12 cellular contexts compared by ENCODE assay signal in genomic region chr19:6417713-6418561, GRCh38. TPM values are rescaled to one million over a fixed set of nuclear protein-coding genes. Genes with fewer than 3 reads are reported as not detected.
DNase-seq lines count a peak whose midpoint lies in the region; ATAC-seq and TF ChIP-seq lines count a peak whose summit lies in the region.
"Had no signal": no experiment of that assay in that cellular context is flagged by ENCODE, and none has a peak within 500 bp of the region (broad histone marks: within the 10 kb centered on the region; RNA-seq: fewer than 3 reads in every experiment).

No MANE protein-coding gene starts in this region.

- no peak overlapping the region for H3K4me3 ChIP-seq in breast epithelium
- no peak overlapping the region for H3K4me3 ChIP-seq in brain microvascular endothelial cell (ENCODE audit: low read depth, low read length)
- no peak overlapping the region for H3K4me3 ChIP-seq in kidney epithelial cell (ENCODE audit: low read depth, low read length)
- H3K4me3 ChIP-seq: BLaER1 had no signal

- DNase-seq in MCF 10A (ENCODE audit: unreplicated experiment): peak; percentile 14
- no peak for DNase-seq in breast epithelium (ENCODE audit: low spot score in 2 of 2)
- DNase-seq in brain microvascular endothelial cell: no peak
- DNase-seq in kidney epithelial cell (ENCODE audit: low read depth): no peak
- peak; percentile 50 for DNase-seq in ureter (ENCODE audit: low spot score)
- no peak for DNase-seq in Kasumi-1 (lab: John Stamatoyannopoulos, UW)
- no peak for DNase-seq in SKM-1 treated with dmso at 0.1 percent for 144 hours (lab: John Stamatoyannopoulos, UW; ENCODE audit: unreplicated experiment)
- DNase-seq: occipital lobe, T-cell had no signal

- peaks cover under 1 to 7% of the 10 kb centered on the region in 2 donors for H3K4me1 ChIP-seq in breast epithelium

- in situ Hi-C loops in brain microvascular endothelial cell (cut with HindIII; ENCODE audit: low pct_ligation_motif_present, low sequenced_read_pairs): no loop called here

- H3K27ac ChIP-seq in breast epithelium: no peak overlapping the region
- H3K27ac ChIP-seq in brain microvascular endothelial cell: no peak overlapping the region
- H3K27ac ChIP-seq: BLaER1 had no signal

- H3K27me3 ChIP-seq in breast epithelium (no peaks in the 10 kb centered on the region), brain microvascular endothelial cell (replicated peaks) (no peaks in the 10 kb centered on the region), kidney epithelial cell (ENCODE audit: control insufficient read depth, insufficient read depth, low read length) (no peaks in the 10 kb centered on the region)
- H3K27me3 ChIP-seq: BLaER1 had no signal

- H3K9me3 Mint-ChIP-seq in MCF 10A (ENCODE audit: unreplicated experiment): no peaks in the 10 kb centered on the region
- H3K9me3 Mint-ChIP-seq: T-cell had no signal

- H3K27me3 Mint-ChIP-seq in MCF 10A (ENCODE audit: insufficient read depth, unreplicated experiment): no peaks in the 10 kb centered on the region
- H3K27me3 Mint-ChIP-seq: T-cell had no signal

- CTCF ChIA-PET in MCF 10A (lab: Yijun Ruan, JAX): interaction anchor here (0.6 kb wide), 1 partner anchor 14 kb away, joined by 5 read pairs; no protein-coding TSS in a partner anchor

- TF ChIP-seq CTCF in MCF 10A (IDR thresholded peaks at IDR 0.05; ENCODE audit: unreplicated experiment): peak; percentile 24
- no peak for TF ChIP-seq CTCF in breast epithelium (IDR thresholded peaks at IDR 0.05)
- peak; percentile 69 for TF ChIP-seq CTCF in brain microvascular endothelial cell (IDR thresholded peaks at IDR 0.05; ENCODE audit: low read depth, low read length, missing control alignments)
- peak; percentile 59 for TF ChIP-seq CTCF in kidney epithelial cell (IDR thresholded peaks at IDR 0.05; ENCODE audit: insufficient read depth, low read length, poor library complexity, severe bottlenecking)

- H3K4me3 Mint-ChIP-seq in MCF 10A (ENCODE audit: unreplicated experiment): no peak overlapping the region
- H3K4me3 Mint-ChIP-seq: T-cell had no signal

- H3K36me3 ChIP-seq in breast epithelium (peaks cover 27% of the 10 kb centered on the region), brain microvascular endothelial cell (replicated peaks) (peaks cover 70% of the 10 kb centered on the region), kidney epithelial cell (ENCODE audit: control insufficient read depth, insufficient read depth, low read length) (peaks cover 4% of the 10 kb centered on the region)

- TF ChIP-seq POLR2A in breast epithelium (IDR thresholded peaks at IDR 0.05): no peak

- H3K4me1 Mint-ChIP-seq in MCF 10A (ENCODE audit: insufficient read depth, unreplicated experiment): peaks cover 7% of the 10 kb centered on the region

- intact Hi-C loops in MCF 10A (cut with micrococcal nuclease) (loop anchor here (5.0 kb wide), 1 partner anchor 291 kb away; no protein-coding TSS in a partner anchor), breast epithelium (cut with DNase I; ENCODE audit: low total_unique reads) (no loop called here)

- peaks cover 87% of the 10 kb centered on the region for H3K36me3 Mint-ChIP-seq in MCF 10A (ENCODE audit: insufficient read depth, unreplicated experiment)

- POLR2A ChIA-PET in MCF 10A (lab: Yijun Ruan, JAX): interaction anchor here (0.6 kb wide), 1 partner anchor 65 kb away, joined by 4 read pairs; no protein-coding TSS in a partner anchor

- no TSS peak for BruUV-seq in MCF 10A (replicated peaks; lab: Mats Ljungman, UMichigan)

- no peak for ATAC-seq in HG03097 (IDR thresholded peaks at IDR 0.05; ENCODE audit: low FRiP score, unreplicated experiment)
- ATAC-seq: T-cell had no signal

- no peaks in the 10 kb centered on the region for H3K9me3 ChIP-seq in breast epithelium
- H3K9me3 ChIP-seq: BLaER1 had no signal

- no peak overlapping the region for H3K27ac Mint-ChIP-seq in MCF 10A (ENCODE audit: low read depth, unreplicated experiment)
- H3K27ac Mint-ChIP-seq: T-cell had no signal

RNA-seq across cellular contexts. Expression of gene KHSRP, which starts 6.7 kb away (rescaled TPM):
- total RNA-seq in MCF 10A (2022) (269 and 278 TPM in 2 replicates), breast epithelium (10 to 100 TPM; 71.4 to 76.1 (median 73.0) TPM), kidney epithelial cell (175 and 211 TPM in 2 replicates), ureter (200 TPM)

RNA-seq across cellular contexts. Expression of gene SLC25A41, which starts 15.6 kb away (rescaled TPM):
- not detected in 2 replicates for total RNA-seq in MCF 10A (2022)
- under 1 TPM in 1 of 3 donors, not detected in 2; 0.44 TPM for total RNA-seq in breast epithelium
- total RNA-seq in kidney epithelial cell: not detected in 2 replicates
- total RNA-seq in ureter: not detected
- total RNA-seq: subcutaneous adipose tissue had no signal

RNA-seq across cellular contexts. Expression of gene GTF2F1, which starts 25.0 kb away (rescaled TPM):
- 65.6 and 84.8 TPM in 2 replicates for total RNA-seq in MCF 10A (2022)
- total RNA-seq in breast epithelium: 10 to 100 TPM; 46.7 to 51.0 (median 48.5) TPM
- 48.7 and 51.3 TPM in 2 replicates for total RNA-seq in kidney epithelial cell
- 52.9 TPM for total RNA-seq in ureter

RNA-seq across cellular contexts. Expression of gene SLC25A23, which starts 41.7 kb away (rescaled TPM):
- total RNA-seq in MCF 10A (2022) (14.5 and 21.3 TPM in 2 replicates), breast epithelium (10 to 100 TPM; 14.0 to 37.8 (median 18.4) TPM), kidney epithelial cell (68.6 and 87.7 TPM in 2 replicates), ureter (37.0 TPM)

RNA-seq across cellular contexts. Expression of gene PSPN, which starts 42.2 kb away (rescaled TPM):
- total RNA-seq in MCF 10A (2022) (1.1 and 1.9 TPM in 2 replicates), breast epithelium (under 1 TPM; 0.32 to 0.66 (median 0.59) TPM), kidney epithelial cell (1.5 TPM in 2 replicates), ureter (1.1 TPM)

Comparison
In these comparisons a context has a peak if more than half of its experiments do, and no peak if none do; other contexts are left out.
1. DNase-seq: peak in MCF 10A (single experiment) and ureter (single experiment); none in breast epithelium (0 of 2), brain microvascular endothelial cell (single experiment), kidney epithelial cell (single experiment), Kasumi-1 (0 of 2) and SKM-1 treated with dmso at 0.1 percent for 144 hours (single experiment).
2. CTCF ChIP-seq: peak in MCF 10A (single experiment), brain microvascular endothelial cell (single experiment) and kidney epithelial cell (single experiment); none in breast epithelium (0 of 3).